2 cellular contexts compared by ENCODE assay signal in genomic region chr4:244471-244870, GRCh38.
TF ChIP-seq lines count a peak whose summit lies in the region.

No MANE protein-coding gene starts in this region.

TF ChIP-seq in SK-N-SH, 30 proteins besides CTCF, POLR2A, EP300 and RAD21 (continued from another document):
- TF ChIP-seq IRF3 (IDR thresholded peaks at IDR 0.05; ENCODE audit: low read depth, low read length) (no peak), ELF1 (IDR thresholded peaks at IDR 0.05) (no peak), GABPA (IDR thresholded peaks at IDR 0.05; ENCODE audit: low read depth) (no peak), TEAD4 (IDR thresholded peaks at IDR 0.05; ENCODE audit: borderline replicate concordance, insufficient read depth) (no peak), NRF1 (IDR thresholded peaks at IDR 0.05; ENCODE audit: low read depth, low read length) (no peak)

TF ChIP-seq in SK-N-SH treated with all-trans-retinoic acid at 6 μM for 48 hours, 23 proteins besides CTCF, POLR2A, EP300 and RAD21 (continued from another document):
- TF ChIP-seq TSHZ2 (CRISPR knock-in tag; IDR thresholded peaks at IDR 0.05) (no peak), BACH2 (CRISPR knock-in tag; IDR thresholded peaks at IDR 0.05; ENCODE audit: borderline replicate concordance) (no peak)
